In the genomic region with DNA sequence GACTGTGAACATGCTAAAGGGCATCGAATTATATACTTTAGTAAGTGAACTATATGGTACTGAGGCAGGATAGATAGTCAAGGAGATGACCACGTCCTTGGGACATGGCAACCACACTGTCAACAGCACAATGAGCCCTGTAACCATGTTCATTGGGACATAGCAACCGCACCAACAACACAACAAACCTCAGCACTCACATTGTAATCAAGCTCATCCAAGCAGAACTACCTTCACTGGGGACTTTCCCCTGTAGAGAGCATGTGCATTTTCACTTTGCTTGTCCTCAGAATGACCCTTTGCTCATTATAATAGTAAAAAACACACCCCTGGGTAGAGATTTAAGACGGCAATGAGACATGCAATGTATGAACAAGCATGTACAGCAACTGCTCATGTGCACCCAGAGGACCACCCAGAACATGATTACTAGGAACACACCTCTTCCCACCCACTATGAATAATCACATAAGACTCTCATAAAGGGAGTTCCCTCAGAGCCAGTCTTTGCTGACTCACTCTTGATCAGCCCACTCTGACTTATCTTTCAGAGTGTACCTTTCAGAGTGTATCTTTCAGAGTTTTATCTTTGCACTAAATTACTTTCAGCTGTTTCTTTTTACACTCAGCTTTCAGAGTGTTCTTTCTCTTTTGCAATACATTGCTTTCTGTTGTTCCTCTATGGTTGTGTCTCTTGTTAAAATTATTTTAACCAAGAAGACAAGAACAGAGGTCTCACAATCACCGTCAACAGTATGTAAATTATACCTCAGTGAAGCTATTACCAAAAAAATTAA, we compare ENCODE assay signal across 8 cellular contexts. TPM values are rescaled to one million over a fixed set of nuclear protein-coding genes. Genes with fewer than 3 reads are reported as not detected.
A peak's percentile ranks its signal among the peaks of the same experiment; 100 is the strongest.
DNase-seq lines count a peak whose midpoint lies in the region; ATAC-seq and TF ChIP-seq lines count a peak whose summit lies in the region.

No MANE protein-coding gene starts in this region.

- ATAC-seq in GM18502 (IDR thresholded peaks at IDR 0.05; ENCODE audit: poor library complexity, unreplicated experiment) (peak; percentile 82), HG02642 (IDR thresholded peaks at IDR 0.05; ENCODE audit: poor library complexity, unreplicated experiment) (peak; percentile 71), esophagus mucosa (peak; percentile 91)

- H3K4me2 ChIP-seq in parathyroid adenoma (ENCODE audit: low read length): peak overlapping the region; percentile 6

- H3K27me3 ChIP-seq in parathyroid adenoma (ENCODE audit: control insufficient read depth, insufficient read depth, low read length): no peaks in the 10 kb centered on the region

- no peak overlapping the region for H3K27ac ChIP-seq in parathyroid adenoma

- H3K4me1 ChIP-seq in parathyroid adenoma: no peaks in the 10 kb centered on the region

- no peaks in the 10 kb centered on the region for H3K9me3 ChIP-seq in parathyroid adenoma (ENCODE audit: control insufficient read depth, low read length)

- no peak for TF ChIP-seq CTCF in parathyroid adenoma (IDR thresholded peaks at IDR 0.05)

- POLR2A ChIA-PET in HEK293T (lab: Yijun Ruan, JAX): interaction anchor here (0.6 to 0.8 kb wide), 2 partner anchors 20 to 262 kb away, joined by 3 to 4 read pairs; no protein-coding TSS in a partner anchor

- H3K79me2 ChIP-seq in parathyroid adenoma: no peaks in the 10 kb centered on the region

- no peaks in the 10 kb centered on the region for H3K36me3 ChIP-seq in parathyroid adenoma (ENCODE audit: control insufficient read depth, insufficient read depth, low read length)

- peak; percentile 13 for DNase-seq in NCI-H2029 treated with DMSO at 0.1 percent for 48 hours (lab: John Stamatoyannopoulos, UW)
- peak; percentile 55 for DNase-seq in activated CD4-positive, alpha-beta T cell treated with anti-CD3 and anti-CD28 coated beads, Interleukin-2, amount 50 U/mL, for 1 hour
- DNase-seq in NCI-H82 (lab: John Stamatoyannopoulos, UW): no peak
- DNase-seq in HEK293T (ENCODE audit: extremely low spot score): no peak

- no peak overlapping the region for H3K4me3 ChIP-seq in parathyroid adenoma (ENCODE audit: low read depth, low read length)

- CTCF ChIA-PET in HEK293T (lab: Yijun Ruan, JAX): interaction anchor here (0.5 kb wide), 1 partner anchor 95 kb away, joined by 3 read pairs; no protein-coding TSS in a partner anchor

- no peak overlapping the region for H3K9ac ChIP-seq in parathyroid adenoma

- H2AFZ ChIP-seq in parathyroid adenoma: no peak overlapping the region

TF ChIP-seq in HEK293T, 16 proteins besides CTCF, POLR2A, EP300 and RAD21:
- TF ChIP-seq PKNOX1 (IDR thresholded peaks at IDR 0.05): no peak
- TF ChIP-seq BHLHE40 (IDR thresholded peaks at IDR 0.05; ENCODE audit: borderline replicate concordance): no peak
- no peak for TF ChIP-seq HDGF (IDR thresholded peaks at IDR 0.05; ENCODE audit: borderline replicate concordance)
- no peak for TF ChIP-seq ZNF384 (IDR thresholded peaks at IDR 0.05)
- TF ChIP-seq TARDBP (IDR thresholded peaks at IDR 0.05): no peak

RNA-seq across cellular contexts. Expression of gene PLAAT2, which starts 4.1 kb away (rescaled TPM):
- 0.84 TPM for total RNA-seq in esophagus mucosa

RNA-seq across cellular contexts. Expression of gene PLAAT4, which starts 30.6 kb away (rescaled TPM):
- total RNA-seq in esophagus mucosa: 5.5 TPM

RNA-seq across cellular contexts. Expression of gene PLAAT3, which starts 47.0 kb away (rescaled TPM):
- 3.2 TPM for total RNA-seq in esophagus mucosa

Comparison
In these comparisons a context has a peak if more than half of its experiments do, and no peak if none do; other contexts are left out.
1. DNase-seq: peak in NCI-H2029 treated with DMSO at 0.1 percent for 48 hours (single experiment) and activated CD4-positive, alpha-beta T cell treated with anti-CD3 and anti-CD28 coated beads, Interleukin-2, amount 50 U/mL, for 1 hour (single experiment); none in NCI-H82 (single experiment) and HEK293T (single experiment).
2. Peak in every context shown above with its lines, with median percentiles within 50 percentile points of each other: ATAC-seq.